In the genomic region with DNA sequence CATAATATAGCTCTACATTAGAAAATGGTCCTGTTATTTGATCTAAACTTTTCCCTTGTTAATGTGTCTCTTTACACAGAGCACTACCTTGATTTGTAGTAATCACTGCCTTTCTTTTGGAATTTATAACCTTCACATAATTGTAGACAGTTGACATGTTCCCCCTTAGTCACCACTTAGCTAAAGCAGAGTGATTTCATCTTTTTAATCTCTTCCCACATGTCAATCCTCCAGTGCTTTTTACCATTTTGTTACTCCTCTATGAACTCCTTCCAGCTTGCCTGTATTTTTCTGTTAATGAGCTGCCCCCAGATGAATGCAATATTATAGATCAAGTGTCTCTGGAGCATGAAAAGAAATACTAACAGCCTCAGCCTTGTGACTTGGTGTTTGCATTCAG, we compare ENCODE assay signal across 26 cellular contexts. TPM values are rescaled to one million over a fixed set of nuclear protein-coding genes. Genes with fewer than 3 reads are reported as not detected.
"Had no signal": no experiment of that assay in that cellular context is flagged by ENCODE, and none has a peak within 500 bp of the region (broad histone marks: within the 10 kb centered on the region; RNA-seq: fewer than 3 reads in every experiment).

No MANE protein-coding gene starts in this region.

- H3K9ac ChIP-seq: parathyroid adenoma had no signal

- H3K79me2 ChIP-seq: parathyroid adenoma had no signal

- H3K27ac Mint-ChIP-seq: dendritic cell treated with granulocyte-macrophage colony-stimulating factor and Interleukin-4, amounts not matched to agents 40 ng/mL and 50 ng/mL, for 4 days; effector memory CD8-positive, alpha-beta T cell; nephron had no signal

- H3K4me3 Mint-ChIP-seq: dendritic cell treated with granulocyte-macrophage colony-stimulating factor and Interleukin-4, amounts not matched to agents 40 ng/mL and 50 ng/mL, for 4 days; effector memory CD8-positive, alpha-beta T cell; naive B cell; nephron had no signal

- H3K27me3 Mint-ChIP-seq: dendritic cell treated with granulocyte-macrophage colony-stimulating factor and Interleukin-4, amounts not matched to agents 40 ng/mL and 50 ng/mL, for 4 days; effector memory CD8-positive, alpha-beta T cell; naive B cell had no signal

- H3K4me1 ChIP-seq: esophagus squamous epithelium, parathyroid adenoma, prostate gland, right atrium auricular region, sigmoid colon, stomach, transverse colon had no signal

- H3K27me3 ChIP-seq: esophagus squamous epithelium, right atrium auricular region, sigmoid colon, stomach, transverse colon had no signal

- H3K27ac ChIP-seq: esophagus squamous epithelium, parathyroid adenoma, prostate gland, right atrium auricular region, sigmoid colon, stomach, thoracic aorta, transverse colon had no signal

- DNase-seq: effector memory CD8-positive, alpha-beta T cell; esophagus squamous epithelium; foreskin fibroblast; hippocampal formation; left colon; left ventricle myocardium superior; mesenchymal stem cell; midbrain; naive B cell; sigmoid colon; stimulated activated CD4-positive, alpha-beta T cell treated with anti-CD3 and anti-CD28 coated beads, Interleukin-12 subunit alpha, Interleukin-12 subunit beta, amount 100 ng/mL, for 4 hours; stimulated activated naive CD4-positive, alpha-beta T cell; stomach; substantia nigra; transverse colon had no signal

- H3K36me3 Mint-ChIP-seq: naive B cell had no signal

- H3K9me3 ChIP-seq: esophagus squamous epithelium, prostate gland, right atrium auricular region, sigmoid colon, stomach, thoracic aorta, transverse colon had no signal

- ATAC-seq: effector memory CD8-positive, alpha-beta T cell; left colon; left ventricle myocardium superior had no signal

- H2AFZ ChIP-seq: parathyroid adenoma had no signal

- H3K36me3 ChIP-seq: esophagus squamous epithelium, prostate gland, right atrium auricular region, sigmoid colon, stomach, thoracic aorta, transverse colon had no signal

- H3K4me1 Mint-ChIP-seq: naive B cell, nephron had no signal

- H3K4me3 ChIP-seq: esophagus squamous epithelium, lung, prostate gland, right atrium auricular region, sigmoid colon, stomach, thoracic aorta, transverse colon had no signal

- H3K9me3 Mint-ChIP-seq: dendritic cell treated with granulocyte-macrophage colony-stimulating factor and Interleukin-4, amounts not matched to agents 40 ng/mL and 50 ng/mL, for 4 days; nephron had no signal

RNA-seq across cellular contexts. Expression of a gene that starts 2.6 kb away (rescaled TPM):
- total RNA-seq: epithelial cell of proximal tubule, esophagus squamous epithelium, kidney epithelial cell, left colon, omental fat pad, sigmoid colon, stomach, transverse colon, ureter had no signal
- polyA plus RNA-seq: lung, sigmoid colon, stomach had no signal
